ENCODE assay signal across 12 cellular contexts in genomic region chr14:95478818-95479217, GRCh38.
"Had no signal": no experiment of that assay in that cellular context is flagged by ENCODE, and none has a peak within 500 bp of the region (broad histone marks: within the 10 kb centered on the region; RNA-seq: fewer than 3 reads in every experiment).

No MANE protein-coding gene starts in this region.

- H3K27ac ChIP-seq: foreskin keratinocyte, parathyroid adenoma had no signal

- ATAC-seq: activated CD4-positive, CD25-positive, alpha-beta regulatory T cell treated with anti-CD3 and anti-CD28 coated beads, Interleukin-2, amount 50 U/mL, for 24 hours; activated naive CD4-positive, alpha-beta T cell treated with anti-CD3 and anti-CD28 coated beads, Interleukin-2, amount 50 U/mL, for 72 hours; foreskin keratinocyte had no signal

- H3K27me3 ChIP-seq: foreskin keratinocyte, tibial nerve had no signal

- H3K4me3 Mint-ChIP-seq: brain had no signal

- H3K4me3 ChIP-seq: tibial nerve had no signal

- H3K9me3 Mint-ChIP-seq: activated naive CD4-positive, alpha-beta T cell treated with anti-CD3 and anti-CD28 coated beads, Interleukin-2, amount 50 U/mL, for 72 hours; brain had no signal

- H3K36me3 Mint-ChIP-seq: brain had no signal

- DNase-seq: activated effector memory CD4-positive, alpha-beta T cell treated with Interleukin-2 at 50 U/mL for 16 hours; cortex of kidney; effector CD4-positive, alpha-beta T cell; foreskin keratinocyte; stimulated activated CD4-positive, alpha-beta T cell treated with anti-CD3 and anti-CD28 coated beads, Interleukin-1b, Interleukin-23, amount 100 ng/mL, for 48 hours; SW 1271; T-helper 9 cell had no signal
